27 cellular contexts compared by ENCODE assay signal in the genomic region with DNA sequence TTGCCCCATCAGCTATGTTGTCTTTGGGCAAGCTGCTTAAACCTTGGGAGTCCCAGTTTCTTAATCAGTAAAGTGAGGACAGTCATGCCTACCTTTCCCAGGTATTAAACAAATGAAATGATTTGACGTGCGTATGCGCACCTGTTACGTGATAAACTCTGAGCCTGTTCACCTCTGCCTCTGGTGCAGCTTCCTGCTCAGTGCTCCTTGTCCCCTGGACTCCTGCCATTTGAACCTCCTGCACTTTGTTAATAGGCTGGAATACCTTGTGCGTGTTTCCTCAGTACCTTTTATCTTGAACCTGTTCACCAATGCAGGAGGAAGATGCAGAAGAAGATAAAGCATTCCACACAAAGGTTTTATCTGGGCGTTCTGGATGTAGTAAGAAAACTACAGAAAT.
DNase-seq lines count a peak whose midpoint lies in the region; ATAC-seq, FAIRE-seq and TF ChIP-seq lines count a peak whose summit lies in the region.
"Had no signal": no experiment of that assay in that cellular context is flagged by ENCODE, and none has a peak within 500 bp of the region (broad histone marks: within the 10 kb centered on the region; RNA-seq: fewer than 3 reads in every experiment).

No MANE protein-coding gene starts in this region.

- DNase-seq in IMR-90 (no peak), colonic mucosa (peak; percentile 83), mucosa of gallbladder (ENCODE audit: low spot score) (peak; percentile 71), small intestine (peak; percentile 97), Kasumi-1 (lab: John Stamatoyannopoulos, UW) (no peak), EL (no peak)
- no peak for DNase-seq in activated CD4-positive, alpha-beta memory T cell treated with anti-CD3 and anti-CD28 coated beads, Interleukin-2, amount 10 ng/mL, durations not matched to agents 7 days and 5 days
- DNase-seq: 8988T; ACHN; AML-193; BE2C; Calu3; CD4-positive, alpha-beta T cell; COR-L47; DMS53; DND-41; GDM1; GM23248; H7; HCEC 1CT had no signal

- H2AK9ac ChIP-seq in IMR-90 (replicated peaks; ENCODE audit: low read depth, low read length, poor library complexity), result no peak overlapping the region

- H4K5ac ChIP-seq in IMR-90 (ENCODE audit: low read depth, low read length), result no peak overlapping the region

- ATAC-seq in IMR-90 (ENCODE audit: low read depth) (no peak), HG03439 (IDR thresholded peaks at IDR 0.05; ENCODE audit: unreplicated experiment) (no peak)
- ATAC-seq: A549, GM12878 had no signal

- H4K8ac ChIP-seq in IMR-90 (ENCODE audit: low read depth in 2 of 2, low read length in 2 of 2), result no peak overlapping the region

- H3K4me1 Mint-ChIP-seq in activated CD4-positive, alpha-beta memory T cell treated with anti-CD3 and anti-CD28 coated beads, Interleukin-2, amount 10 ng/mL, durations not matched to agents 7 days and 5 days, result no peaks in the 10 kb centered on the region
- H3K4me1 Mint-ChIP-seq: CD14-positive monocyte had no signal

- no peak overlapping the region for H3K27ac ChIP-seq in IMR-90 (ENCODE audit: insufficient read depth, low read length)
- no peak overlapping the region for H3K27ac ChIP-seq in colonic mucosa
- peak overlapping the region in 1 of 2 donors; percentile 48 for H3K27ac ChIP-seq in small intestine (ENCODE audit: low read depth in 1 of 2, low read length in 1 of 2)
- H3K27ac ChIP-seq: A549; BLaER1 treated with 17β-estradiol and CSF1 and Interleukin-3, amounts not matched to agents 10 nM and 100 nM; GM23248 had no signal

- CTCF ChIA-PET in IMR-90 (lab: Yijun Ruan, JAX), result no interaction called here
- CTCF ChIA-PET in activated CD4-positive, alpha-beta memory T cell treated with anti-CD3 and anti-CD28 coated beads, Interleukin-2, amount 10 ng/mL, durations not matched to agents 7 days and 5 days (lab: Charles Lee), result interaction anchor here (1.6 kb wide), 1 partner anchor 212 kb away, joined by 3 read pairs; a partner anchor contains a TSS

- H3K27me3 Mint-ChIP-seq in activated CD4-positive, alpha-beta memory T cell treated with anti-CD3 and anti-CD28 coated beads, Interleukin-2, amount 10 ng/mL, durations not matched to agents 7 days and 5 days, result peaks cover 6% of the 10 kb centered on the region
- H3K27me3 Mint-ChIP-seq: CD4-positive, alpha-beta T cell had no signal

- POLR2A ChIA-PET in IMR-90 (lab: Charles Lee; ENCODE audit: unreplicated experiment), result no interaction called here
- POLR2A ChIA-PET in activated CD4-positive, alpha-beta memory T cell treated with anti-CD3 and anti-CD28 coated beads, Interleukin-2, amount 10 ng/mL, durations not matched to agents 7 days and 5 days (lab: Charles Lee), result no interaction called here

- no peak for TF ChIP-seq POLR2A in IMR-90 (IDR thresholded peaks at IDR 0.05; ENCODE audit: low read depth, low read length)

- H3K4me1 ChIP-seq in IMR-90 (ENCODE audit: control insufficient read depth, insufficient read depth, low read length) (no peaks in the 10 kb centered on the region), colonic mucosa (no peaks in the 10 kb centered on the region), small intestine (ENCODE audit: control insufficient read depth in 2 of 2, insufficient read depth in 1 of 2, low read depth in 1 of 2, low read length in 1 of 2) (no peaks in the 10 kb centered on the region)
- H3K4me1 ChIP-seq: A549 had no signal

- dilution Hi-C loops in IMR-90 (cut with HindIII; ENCODE audit: low sequenced_read_pairs, unreplicated experiment), result no loop called here

- no peaks in the 10 kb centered on the region for H3K79me1 ChIP-seq in IMR-90 (ENCODE audit: low read depth in 1 of 2, low read length in 2 of 2)

- H3K36me3 Mint-ChIP-seq in activated CD4-positive, alpha-beta memory T cell treated with anti-CD3 and anti-CD28 coated beads, Interleukin-2, amount 10 ng/mL, durations not matched to agents 7 days and 5 days (ENCODE audit: low read depth), result no peaks in the 10 kb centered on the region
- H3K36me3 Mint-ChIP-seq: CD14-positive monocyte had no signal

- H2BK5ac ChIP-seq in IMR-90 (ENCODE audit: low read depth, low read length, poor library complexity, severe bottlenecking), result no peak overlapping the region

- no peak overlapping the region for H2BK15ac ChIP-seq in IMR-90 (ENCODE audit: low read depth, low read length)

- no peak overlapping the region for H2BK120ac ChIP-seq in IMR-90 (ENCODE audit: low read depth, low read length)

- H3K4me2 ChIP-seq in IMR-90 (ENCODE audit: low read depth, low read length), result no peak overlapping the region
- H3K4me2 ChIP-seq: A549; BLaER1 treated with 17β-estradiol and CSF1 and Interleukin-3, amounts not matched to agents 10 nM and 100 nM had no signal

- H3K27me3 ChIP-seq in IMR-90 (ENCODE audit: control insufficient read depth, insufficient read depth, low read length), result no peaks in the 10 kb centered on the region; the same call in 1 of the 2 replicates
- H3K27me3 ChIP-seq in colonic mucosa, result no peaks in the 10 kb centered on the region
- no peaks in the 10 kb centered on the region for H3K27me3 ChIP-seq in small intestine (ENCODE audit: control insufficient read depth in 2 of 2, insufficient read depth in 2 of 2, low read length in 2 of 2)
- H3K27me3 ChIP-seq: BE2C; BLaER1 treated with 17β-estradiol and CSF1 and Interleukin-3, amounts not matched to agents 10 nM and 100 nM had no signal

- WGBS in IMR-90 (ENCODE audit: extremely low coverage in 2 of 2, insufficient read length in 1 of 2), 2 experiments, result no CpG with 5 or more reads among the region's 6 CpGs
- 13 to 50% (median 37%) methylated on average over 6 of the region's 6 CpGs for WGBS in small intestine, 3 donors

- no TSS peak for BruUV-seq in IMR-90 (replicated peaks; lab: Mats Ljungman, UMichigan)

- H3K9ac ChIP-seq in IMR-90 (ENCODE audit: low read depth, low read length), result no peak overlapping the region
- no peak overlapping the region for H3K9ac ChIP-seq in colonic mucosa (ENCODE audit: low read depth in 2 of 2, low read length in 2 of 2)
- H3K9ac ChIP-seq: BLaER1 treated with 17β-estradiol and CSF1 and Interleukin-3, amounts not matched to agents 10 nM and 100 nM; GM23248 had no signal

- no peak overlapping the region for H3K4me3 Mint-ChIP-seq in activated CD4-positive, alpha-beta memory T cell treated with anti-CD3 and anti-CD28 coated beads, Interleukin-2, amount 10 ng/mL, durations not matched to agents 7 days and 5 days
- H3K4me3 Mint-ChIP-seq: CD14-positive monocyte; CD4-positive, alpha-beta T cell had no signal

- intact Hi-C loops in IMR-90 (cut with micrococcal nuclease) (no loop called here), colonic mucosa (cut with DNase I) (no loop called here)

- H3K36me3 ChIP-seq in IMR-90 (ENCODE audit: control insufficient read depth, insufficient read depth, low read length), result no peaks in the 10 kb centered on the region
- no peaks in the 10 kb centered on the region for H3K36me3 ChIP-seq in colonic mucosa
- no peaks in the 10 kb centered on the region for H3K36me3 ChIP-seq in small intestine (ENCODE audit: control insufficient read depth in 2 of 2, insufficient read depth in 2 of 2, low read length in 2 of 2)
- H3K36me3 ChIP-seq: BLaER1 treated with 17β-estradiol and CSF1 and Interleukin-3, amounts not matched to agents 10 nM and 100 nM had no signal

- H3K4me3 ChIP-seq in IMR-90 (ENCODE audit: insufficient read depth, low read depth, low read length) (no peak overlapping the region), colonic mucosa (no peak overlapping the region), small intestine (ENCODE audit: low read depth in 1 of 2, low read length in 2 of 2) (no peak overlapping the region)
- H3K4me3 ChIP-seq: A549; BLaER1 treated with 17β-estradiol and CSF1 and Interleukin-3, amounts not matched to agents 10 nM and 100 nM; GM12878; GM23248 had no signal

- TF ChIP-seq RAD21 in IMR-90 (IDR thresholded peaks at IDR 0.05; ENCODE audit: low read length), result no peak

- H3K56ac ChIP-seq in IMR-90 (ENCODE audit: extremely low read depth, insufficient read depth, low read length), result no peak overlapping the region

- no peak overlapping the region for H3K23ac ChIP-seq in IMR-90 (ENCODE audit: low read depth, low read length)

- H3K4ac ChIP-seq in IMR-90 (ENCODE audit: low read depth, low read length), result no peak overlapping the region

- H4K91ac ChIP-seq in IMR-90 (ENCODE audit: insufficient read depth, low read depth, low read length), result no peak overlapping the region

- no peaks in the 10 kb centered on the region for H3K9me3 Mint-ChIP-seq in activated CD4-positive, alpha-beta memory T cell treated with anti-CD3 and anti-CD28 coated beads, Interleukin-2, amount 10 ng/mL, durations not matched to agents 7 days and 5 days
- H3K9me3 Mint-ChIP-seq: CD14-positive monocyte; CD4-positive, alpha-beta T cell had no signal

- no peak overlapping the region for H3K18ac ChIP-seq in IMR-90 (ENCODE audit: low read depth, low read length)

- no peak overlapping the region for H3K27ac Mint-ChIP-seq in activated CD4-positive, alpha-beta memory T cell treated with anti-CD3 and anti-CD28 coated beads, Interleukin-2, amount 10 ng/mL, durations not matched to agents 7 days and 5 days
- H3K27ac Mint-ChIP-seq: CD14-positive monocyte; CD4-positive, alpha-beta T cell had no signal

- H3K9me3 ChIP-seq in IMR-90 (ENCODE audit: control insufficient read depth, insufficient read depth, low read length), result no peaks in the 10 kb centered on the region
- H3K9me3 ChIP-seq in colonic mucosa, result no peaks in the 10 kb centered on the region
- H3K9me3 ChIP-seq in small intestine (ENCODE audit: control insufficient read depth, low read depth), result no peaks in the 10 kb centered on the region
- H3K9me3 ChIP-seq: A549; BE2C; BLaER1 treated with 17β-estradiol and CSF1 and Interleukin-3, amounts not matched to agents 10 nM and 100 nM had no signal

- no peak for FAIRE-seq in small intestine (lab: Jason Lieb, UNC)
- FAIRE-seq: A549, GM12878, GM19239, H1 had no signal

- TF ChIP-seq CTCF in IMR-90 (conservative IDR thresholded peaks at IDR 0.05; ENCODE audit: low read depth, low read length), result no peak
- no peak for TF ChIP-seq CTCF in colonic mucosa (IDR thresholded peaks at IDR 0.05)

- no peaks in the 10 kb centered on the region for H4K20me1 ChIP-seq in IMR-90 (ENCODE audit: insufficient read depth, low read length)

- peak overlapping the region; percentile 2 for H2AFZ ChIP-seq in IMR-90 (replicated peaks; ENCODE audit: low read length, poor library complexity)
- H2AFZ ChIP-seq: GM23248 had no signal

- no peak overlapping the region for H2AK5ac ChIP-seq in IMR-90 (ENCODE audit: low read depth, low read length)

- in situ Hi-C loops in IMR-90 (cut with MboI; ENCODE audit: low sequenced_read_pairs), result no loop called here

- no peaks in the 10 kb centered on the region for H3K9me1 ChIP-seq in IMR-90 (ENCODE audit: insufficient read depth, low read length)

- H2BK20ac ChIP-seq in IMR-90 (ENCODE audit: low read depth, low read length), result no peak overlapping the region

- H3K14ac ChIP-seq in IMR-90 (replicated peaks; ENCODE audit: low read depth, low read length), result no peak overlapping the region

TF ChIP-seq in IMR-90, 13 proteins besides CTCF, POLR2A, EP300 and RAD21 (continues in another document):
- no peak for TF ChIP-seq NFE2L2 (IDR thresholded peaks at IDR 0.05; ENCODE audit: low read depth, low read length)

Comparison
In these comparisons a context has a peak if more than half of its experiments do, and no peak if none do; other contexts are left out.
1. DNase-seq: peak in colonic mucosa (single experiment), mucosa of gallbladder (single experiment) and small intestine (single experiment); none in IMR-90 (single experiment), activated CD4-positive, alpha-beta memory T cell treated with anti-CD3 and anti-CD28 coated beads, Interleukin-2, amount 10 ng/mL, durations not matched to agents 7 days and 5 days (single experiment), Kasumi-1 (0 of 2) and EL (single experiment).